Comparison of ENCODE assay signal across 12 cellular contexts in the genomic region with DNA sequence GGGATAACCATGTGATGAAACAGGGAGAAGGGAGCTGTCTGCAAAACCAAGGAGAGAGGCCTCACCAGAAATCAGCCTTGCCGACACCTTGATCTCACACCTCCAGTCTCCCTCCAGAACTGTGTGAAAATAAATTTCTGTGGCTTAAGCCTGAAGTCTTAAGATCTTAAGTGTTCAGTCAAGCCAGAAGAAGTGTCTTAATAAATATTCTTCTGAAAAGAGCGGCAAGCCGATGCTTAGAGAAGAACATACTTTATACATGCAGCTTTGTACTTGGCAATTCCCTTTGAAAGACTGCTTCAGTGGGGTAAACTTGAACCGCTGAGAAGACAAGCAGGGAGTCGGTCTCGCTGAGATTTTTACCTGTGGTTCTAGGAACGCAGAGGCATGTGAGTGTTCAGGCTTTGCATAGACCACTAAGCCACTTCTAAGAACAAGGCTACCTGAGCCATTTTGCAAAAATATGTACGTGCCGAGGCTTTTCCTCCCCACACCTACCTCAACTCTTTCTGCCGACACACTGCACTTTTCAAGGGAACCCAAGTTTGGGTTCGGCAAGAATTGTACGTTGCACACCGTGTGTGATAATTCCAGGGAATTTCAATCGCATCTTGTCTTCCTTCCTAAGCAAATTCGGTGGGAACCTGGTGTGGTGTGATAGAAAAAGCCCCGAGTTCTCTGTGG. TPM values are rescaled to one million over a fixed set of nuclear protein-coding genes. Genes with fewer than 3 reads are reported as not detected.
A peak's percentile ranks its signal among the peaks of the same experiment; 100 is the strongest.
DNase-seq lines count a peak whose midpoint lies in the region; ATAC-seq and TF ChIP-seq lines count a peak whose summit lies in the region.
"Had no signal": no experiment of that assay in that cellular context is flagged by ENCODE, and none has a peak within 500 bp of the region (broad histone marks: within the 10 kb centered on the region; RNA-seq: fewer than 3 reads in every experiment).

No MANE protein-coding gene starts in this region.

- DNase-seq in stimulated activated CD4-positive, alpha-beta T cell treated with anti-CD3 and anti-CD28 coated beads, Interleukin-4, amount 100 ng/mL, for 24 hours = peak; percentile 61
- no peak for DNase-seq in stimulated activated CD4-positive, alpha-beta T cell treated with anti-CD3 and anti-CD28 coated beads, Interleukin-4, amount 100 ng/mL, for 1 hour
- peak; percentile 71 for DNase-seq in activated CD8-positive, alpha-beta memory T cell treated with anti-CD3 and anti-CD28 coated beads, Interleukin-2, amount 10 ng/mL, durations not matched to agents 7 days and 5 days
- DNase-seq in islet precursor cell = peak; percentile 24
- DNase-seq in upper lobe of right lung = no peak
- DNase-seq in osteocyte (ENCODE audit: extremely low spot score, unreplicated experiment) = no peak
- DNase-seq in midbrain (lab: John Stamatoyannopoulos, UW) = no peak
- no peak for DNase-seq in DMS79 (lab: John Stamatoyannopoulos, UW)
- DNase-seq: hypothalamus, SW 1271, uterus had no signal

- peak overlapping the region; percentile 42 for H3K4me3 ChIP-seq in upper lobe of right lung
- H3K4me3 ChIP-seq: uterus had no signal

- no peak for TF ChIP-seq CTCF in upper lobe of right lung (IDR thresholded peaks at IDR 0.05)
- TF ChIP-seq CTCF in osteocyte (IDR thresholded peaks at IDR 0.05) = no peak

- H3K4me1 ChIP-seq in upper lobe of right lung = peaks cover 23% of the 10 kb centered on the region
- H3K4me1 ChIP-seq: uterus had no signal

- H3K4me1 Mint-ChIP-seq in activated CD8-positive, alpha-beta memory T cell treated with anti-CD3 and anti-CD28 coated beads, Interleukin-2, amount 10 ng/mL, durations not matched to agents 7 days and 5 days = peaks cover 94% of the 10 kb centered on the region
- peaks cover 48% of the 10 kb centered on the region for H3K4me1 Mint-ChIP-seq in osteocyte (ENCODE audit: unreplicated experiment)

- no peaks in the 10 kb centered on the region for H3K27me3 ChIP-seq in upper lobe of right lung
- H3K27me3 ChIP-seq: uterus had no signal

- ATAC-seq in activated CD8-positive, alpha-beta memory T cell treated with anti-CD3 and anti-CD28 coated beads, Interleukin-2, amount 10 ng/mL, durations not matched to agents 7 days and 5 days = peak; percentile 3
- ATAC-seq in upper lobe of right lung = no peak

- intact Hi-C loops in upper lobe of right lung (cut with DNase I) = no loop called here

- no peaks in the 10 kb centered on the region for H3K36me3 ChIP-seq in upper lobe of right lung
- H3K36me3 ChIP-seq: uterus had no signal

- H3K9me3 Mint-ChIP-seq in activated CD8-positive, alpha-beta memory T cell treated with anti-CD3 and anti-CD28 coated beads, Interleukin-2, amount 10 ng/mL, durations not matched to agents 7 days and 5 days (ENCODE audit: low read depth) = no peaks in the 10 kb centered on the region
- no peaks in the 10 kb centered on the region for H3K9me3 Mint-ChIP-seq in osteocyte (ENCODE audit: unreplicated experiment)

- H3K27ac ChIP-seq in upper lobe of right lung = peak overlapping the region; percentile 71
- H3K27ac ChIP-seq: KMS-11, uterus had no signal

- H3K27ac Mint-ChIP-seq in activated CD8-positive, alpha-beta memory T cell treated with anti-CD3 and anti-CD28 coated beads, Interleukin-2, amount 10 ng/mL, durations not matched to agents 7 days and 5 days = peak overlapping the region; percentile 96
- no peak overlapping the region for H3K27ac Mint-ChIP-seq in osteocyte (ENCODE audit: unreplicated experiment)

- CTCF ChIA-PET in activated CD8-positive, alpha-beta memory T cell treated with anti-CD3 and anti-CD28 coated beads, Interleukin-2, amount 10 ng/mL, durations not matched to agents 7 days and 5 days (lab: Charles Lee) = interaction anchor here (1.4 to 12.3 kb wide), 7 partner anchors 7 to 155 kb away, joined by 6 to 128 read pairs (median 18); no protein-coding TSS in a partner anchor

- H3K9me3 ChIP-seq in upper lobe of right lung = no peaks in the 10 kb centered on the region
- H3K9me3 ChIP-seq: uterus had no signal

- peaks cover 3% of the 10 kb centered on the region for H3K27me3 Mint-ChIP-seq in activated CD8-positive, alpha-beta memory T cell treated with anti-CD3 and anti-CD28 coated beads, Interleukin-2, amount 10 ng/mL, durations not matched to agents 7 days and 5 days
- H3K27me3 Mint-ChIP-seq in osteocyte (ENCODE audit: unreplicated experiment) = no peaks in the 10 kb centered on the region

- H3K36me3 Mint-ChIP-seq in activated CD8-positive, alpha-beta memory T cell treated with anti-CD3 and anti-CD28 coated beads, Interleukin-2, amount 10 ng/mL, durations not matched to agents 7 days and 5 days = peaks cover 26% of the 10 kb centered on the region
- no peaks in the 10 kb centered on the region for H3K36me3 Mint-ChIP-seq in osteocyte (ENCODE audit: unreplicated experiment)

- H3K4me3 Mint-ChIP-seq in activated CD8-positive, alpha-beta memory T cell treated with anti-CD3 and anti-CD28 coated beads, Interleukin-2, amount 10 ng/mL, durations not matched to agents 7 days and 5 days = peak overlapping the region; percentile 88
- H3K4me3 Mint-ChIP-seq in osteocyte (ENCODE audit: unreplicated experiment) = no peak overlapping the region

RNA-seq across cellular contexts. Expression of a gene that starts 3.4 kb away (rescaled TPM):
- 10 to 100 TPM; 23.3 to 35.3 TPM for total RNA-seq in activated CD8-positive, alpha-beta memory T cell treated with anti-CD3 and anti-CD28 coated beads, Interleukin-2, amount 10 ng/mL, durations not matched to agents 7 days and 5 days
- 86.9 TPM for total RNA-seq in upper lobe of right lung
- 23.6 and 23.9 TPM in 2 replicates for total RNA-seq in osteocyte

Comparison
In these comparisons a context has a peak if more than half of its experiments do, and no peak if none do; other contexts are left out.
1. DNase-seq: peak in stimulated activated CD4-positive, alpha-beta T cell treated with anti-CD3 and anti-CD28 coated beads, Interleukin-4, amount 100 ng/mL, for 24 hours (single experiment), activated CD8-positive, alpha-beta memory T cell treated with anti-CD3 and anti-CD28 coated beads, Interleukin-2, amount 10 ng/mL, durations not matched to agents 7 days and 5 days (single experiment) and islet precursor cell (single experiment); none in stimulated activated CD4-positive, alpha-beta T cell treated with anti-CD3 and anti-CD28 coated beads, Interleukin-4, amount 100 ng/mL, for 1 hour (single experiment), upper lobe of right lung (single experiment), osteocyte (single experiment), midbrain (single experiment) and DMS79 (single experiment).